In the genomic region with DNA sequence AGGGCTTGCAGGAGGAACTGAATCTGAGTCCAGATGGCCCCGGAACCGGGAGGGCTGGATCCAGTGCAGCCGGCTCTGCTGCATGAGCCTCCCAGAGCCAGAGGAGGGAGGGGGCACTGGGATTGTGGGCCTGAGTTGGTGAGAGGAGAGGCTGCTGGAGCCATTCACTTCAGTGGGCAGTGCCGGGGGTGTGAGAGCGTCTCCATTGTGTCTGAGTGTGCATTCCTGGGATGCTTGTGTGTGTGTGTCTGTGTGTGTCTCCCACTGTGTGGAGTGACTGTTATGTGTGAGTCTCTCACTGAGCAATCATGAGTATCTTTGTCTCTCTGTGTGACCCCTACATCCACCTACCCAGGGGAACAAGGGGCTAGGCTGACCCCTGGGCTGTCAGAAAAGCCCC, we compare ENCODE assay signal across 11 cellular contexts. TPM values are rescaled to one million over a fixed set of nuclear protein-coding genes. Genes with fewer than 3 reads are reported as not detected.
A peak's percentile ranks its signal among the peaks of the same experiment; 100 is the strongest.
DNase-seq lines count a peak whose midpoint lies in the region; ATAC-seq, FAIRE-seq and TF ChIP-seq lines count a peak whose summit lies in the region.
"Not testable (repeated sequence)": the region's sequence is repeated elsewhere in the genome, so short reads cannot be mapped to it uniquely, and the experiment has no call there.
"Had no signal": no experiment of that assay in that cellular context is flagged by ENCODE, and none has a peak within 500 bp of the region (broad histone marks: within the 10 kb centered on the region; RNA-seq: fewer than 3 reads in every experiment).

No MANE protein-coding gene starts in this region.

- not testable (repeated sequence) for H3K36me3 ChIP-seq in brain microvascular endothelial cell (replicated peaks); endothelial cell of umbilical vein (ENCODE audit: control insufficient read depth in 2 of 2, extremely low read depth in 1 of 2, insufficient read depth in 2 of 2, low read length in 2 of 2); keratinocyte (ENCODE audit: control insufficient read depth in 2 of 2, extremely low read depth in 1 of 2, insufficient read depth in 2 of 2, low read length in 2 of 2); upper lobe of right lung

- intact Hi-C loops in endothelial cell of umbilical vein (cut with micrococcal nuclease), result not testable (repeated sequence)
- intact Hi-C loops in upper lobe of right lung (cut with DNase I), result loop anchor here (10.0 kb wide), 1 partner anchor 55 kb away; no protein-coding TSS in a partner anchor

- H3K27me3 Mint-ChIP-seq in HFFc6 (ENCODE audit: insufficient read depth); mesothelial cell of epicardium (ENCODE audit: low read depth): not testable (repeated sequence)

- H3K9me3 ChIP-seq in endothelial cell of umbilical vein (replicated peaks; ENCODE audit: control insufficient read depth, insufficient read depth, low read length); keratinocyte (ENCODE audit: control insufficient read depth, low read depth, low read length); upper lobe of right lung: not testable (repeated sequence)

- not testable (repeated sequence) for H3K79me2 ChIP-seq in endothelial cell of umbilical vein (ENCODE audit: control insufficient read depth, insufficient read depth, low read length); keratinocyte (ENCODE audit: control insufficient read depth, insufficient read depth, low read length)

- H3K4me3 Mint-ChIP-seq in HFFc6, result peak overlapping the region; percentile 20; the same call in 1 of the 2 replicates
- not testable (repeated sequence) for H3K4me3 Mint-ChIP-seq in mesothelial cell of epicardium

- not testable (repeated sequence) for TF ChIP-seq CTCF in HFFc6 (IDR thresholded peaks at IDR 0.05); brain microvascular endothelial cell (IDR thresholded peaks at IDR 0.05; ENCODE audit: low read depth, low read length, missing control alignments); endothelial cell of umbilical vein (IDR thresholded peaks at IDR 0.05; ENCODE audit: extremely low read depth in 1 of 2, insufficient read depth in 1 of 2, low read depth in 1 of 2, low read length in 2 of 2); keratinocyte (optimal IDR thresholded peaks at IDR 0.05 in 1 of 3, IDR thresholded peaks at IDR 0.05 in 1 of 3, conservative IDR thresholded peaks at IDR 0.05 in 1 of 3; ENCODE audit: extremely low read depth in 1 of 3, insufficient read depth in 2 of 3, low read length in 3 of 3); mesothelial cell of epicardium (IDR thresholded peaks at IDR 0.05; ENCODE audit: unreplicated experiment); upper lobe of right lung (IDR thresholded peaks at IDR 0.05)

- TF ChIP-seq POLR2A in endothelial cell of umbilical vein (IDR thresholded peaks at IDR 0.05; ENCODE audit: low read depth, low read length), result not testable (repeated sequence)

- H3K4me1 ChIP-seq in endothelial cell of umbilical vein (ENCODE audit: control insufficient read depth, extremely low read depth, insufficient read depth, low read length); keratinocyte (ENCODE audit: control insufficient read depth, extremely low read depth, insufficient read depth, low read length); upper lobe of right lung: not testable (repeated sequence)

- in situ Hi-C loops in brain microvascular endothelial cell (cut with HindIII; ENCODE audit: low pct_ligation_motif_present, low sequenced_read_pairs), result not testable (repeated sequence)

- not testable (repeated sequence) for H3K4me1 Mint-ChIP-seq in HFFc6 (ENCODE audit: low read depth); mesothelial cell of epicardium

- not testable (repeated sequence) for H3K27me3 ChIP-seq in brain microvascular endothelial cell (replicated peaks); endothelial cell of umbilical vein (ENCODE audit: control insufficient read depth in 2 of 2, insufficient read depth in 2 of 2, low read length in 2 of 2); keratinocyte (ENCODE audit: control insufficient read depth, extremely low read depth, insufficient read depth, low read length); upper lobe of right lung

- H3K27ac Mint-ChIP-seq in HFFc6, result peak overlapping the region; percentile 87
- H3K27ac Mint-ChIP-seq in mesothelial cell of epicardium, result peak overlapping the region; percentile 83

- TF ChIP-seq EP300 in Ishikawa (IDR thresholded peaks at IDR 0.05; ENCODE audit: borderline replicate concordance), result not testable (repeated sequence)

- H3K9me3 Mint-ChIP-seq in HFFc6, mesothelial cell of epicardium: not testable (repeated sequence)

- BruUV-seq in endothelial cell of umbilical vein (replicated peaks; lab: Mats Ljungman, UMichigan), result not testable (repeated sequence)

- not testable (repeated sequence) for H3K4me3 ChIP-seq in brain microvascular endothelial cell (ENCODE audit: low read depth, low read length); endothelial cell of umbilical vein (replicated peaks in 1 of 3; ENCODE audit: insufficient read depth in 1 of 3, low read depth in 1 of 3, low read length in 3 of 3); keratinocyte (ENCODE audit: control insufficient read depth in 2 of 3, extremely low read depth in 1 of 3, insufficient read depth in 2 of 3, low read depth in 1 of 3, low read length in 3 of 3); upper lobe of right lung

- H2AFZ ChIP-seq in endothelial cell of umbilical vein (ENCODE audit: low read depth, low read length); keratinocyte (ENCODE audit: control insufficient read depth, low read length): not testable (repeated sequence)

- peak; percentile 69 for DNase-seq in HFFc6
- peak; percentile 63 for DNase-seq in brain microvascular endothelial cell
- not testable (repeated sequence) for DNase-seq in endothelial cell of umbilical vein (ENCODE audit: low read depth, low spot score); keratinocyte (ENCODE audit: low read depth, low spot score); upper lobe of right lung
- peak in 1 of 2 experiments; percentile 14 for DNase-seq in mesothelial cell of epicardium (ENCODE audit: low spot score in 2 of 2, unreplicated experiment in 2 of 2)

- not testable (repeated sequence) for H3K9me1 ChIP-seq in endothelial cell of umbilical vein (replicated peaks; ENCODE audit: control insufficient read depth, extremely low read depth, insufficient read depth, low read length); keratinocyte (ENCODE audit: control insufficient read depth, extremely low read depth, insufficient read depth, low read length)

- CTCF ChIA-PET in endothelial cell of umbilical vein (lab: Charles Lee), result not testable (repeated sequence)

- not testable (repeated sequence) for TF ChIP-seq RAD21 in Ishikawa (IDR thresholded peaks at IDR 0.05; ENCODE audit: low read depth)

- not testable (repeated sequence) for H3K27ac ChIP-seq in brain microvascular endothelial cell; endothelial cell of umbilical vein (ENCODE audit: insufficient read depth, low read depth, low read length); keratinocyte (ENCODE audit: control insufficient read depth, insufficient read depth, low read length); upper lobe of right lung

- FAIRE-seq in endothelial cell of umbilical vein (lab: Jason Lieb, UNC) (peak; percentile 82), keratinocyte (lab: Jason Lieb, UNC) (peak; percentile 32)

- not testable (repeated sequence) for H4K20me1 ChIP-seq in endothelial cell of umbilical vein (replicated peaks; ENCODE audit: control insufficient read depth, extremely low read depth, insufficient read depth, low read length); keratinocyte (ENCODE audit: control insufficient read depth, extremely low read depth, insufficient read depth, low read length)

- H3K36me3 Mint-ChIP-seq in HFFc6 (ENCODE audit: low read depth); mesothelial cell of epicardium: not testable (repeated sequence)

- ATAC-seq in SK-N-SH treated with all-trans-retinoic acid at 6 μM for 48 hours (peak; percentile 47), upper lobe of right lung (peak; percentile 39)

- dilution Hi-C loops in endothelial cell of umbilical vein (cut with MboI; ENCODE audit: extremely low pct_ligation_motif_present, low sequenced_read_pairs); keratinocyte (cut with MboI; ENCODE audit: extremely low pct_ligation_motif_present, low sequenced_read_pairs): not testable (repeated sequence)

- not testable (repeated sequence) for H3K9ac ChIP-seq in endothelial cell of umbilical vein (replicated peaks; ENCODE audit: extremely low read depth, insufficient read depth, low read length); keratinocyte (ENCODE audit: control insufficient read depth, extremely low read depth, insufficient read depth, low read length)

- H3K4me2 ChIP-seq in endothelial cell of umbilical vein (ENCODE audit: insufficient read depth, low read length); keratinocyte (ENCODE audit: control insufficient read depth, extremely low read depth, insufficient read depth, low read depth, low read length): not testable (repeated sequence)

- POLR2A ChIA-PET in endothelial cell of umbilical vein (lab: Charles Lee), result not testable (repeated sequence)

RNA-seq across cellular contexts. Expression of a gene that starts 17.0 kb away (rescaled TPM):
- total RNA-seq in HFFc6 (2021; fragmentation: NEBNext Ultra II Directional; extraction: Animal tissue kit (Norgen Biotek cat#: 25700)), result under 1 TPM in 3 of 6 experiments, not detected in 3; 0.10 to 0.48 (median 0.14) TPM
- 43.6 and 44.5 TPM in 2 replicates for total RNA-seq in endothelial cell of umbilical vein
- polyA plus RNA-seq in endothelial cell of umbilical vein, result 32.1 and 40.7 TPM in 2 replicates
- 22.5 and 26.6 TPM in 2 replicates for polyA plus RNA-seq in endothelial cell of umbilical vein (2011; cell fraction: cytosol; rRNA removed)
- 27.1 and 37.5 TPM in 2 replicates for polyA plus RNA-seq in endothelial cell of umbilical vein (2011; cell fraction: nucleus; rRNA removed)
- polyA plus RNA-seq in endothelial cell of umbilical vein (2012), result 15.6 and 32.2 TPM in 2 replicates
- 15.8 and 17.1 TPM in 2 replicates for polyA minus RNA-seq in endothelial cell of umbilical vein
- polyA minus RNA-seq in endothelial cell of umbilical vein (2011; cell fraction: cytosol; rRNA and poly(A)+ RNA removed), result not detected
- polyA minus RNA-seq in endothelial cell of umbilical vein (2011; cell fraction: nucleus; rRNA and poly(A)+ RNA removed), result 10.3 and 14.8 TPM in 2 replicates
- 0.02 to 0.05 TPM (median 0.03 TPM) in 3 replicates for polyA plus RNA-seq in keratinocyte
- not detected for polyA plus RNA-seq in keratinocyte (2011; ENCODE audit: low read depth)
- 0.04 TPM in 1 of 2 replicates, not detected in the other for polyA plus RNA-seq in keratinocyte (2011; cell fraction: cytosol; rRNA removed)
- polyA plus RNA-seq in keratinocyte (2011; cell fraction: nucleus; rRNA removed), result 0.12 TPM in 1 of 2 replicates, not detected in the other
- polyA plus RNA-seq in keratinocyte (2012; ENCODE audit: low replicate concordance), result not detected in 2 replicates
- polyA minus RNA-seq in keratinocyte, result not detected in 3 replicates
- not detected for polyA minus RNA-seq in keratinocyte (2011; cell fraction: cytosol; rRNA and poly(A)+ RNA removed)
- not detected in 2 replicates for polyA minus RNA-seq in keratinocyte (2011; cell fraction: nucleus; rRNA and poly(A)+ RNA removed)
- total RNA-seq in mesothelial cell of epicardium, result 1.4 to 1.8 TPM (median 1.6 TPM) in 3 replicates
- 10.6 TPM for total RNA-seq in upper lobe of right lung
- total RNA-seq: A172, Calu3, Daoy had no signal

RNA-seq across cellular contexts. Expression of a gene that starts 25.2 kb away (rescaled TPM):
- total RNA-seq in HFFc6 (2021; fragmentation: NEBNext Ultra II Directional; extraction: Animal tissue kit (Norgen Biotek cat#: 25700)), result 10 to 100 TPM; 21.0 to 24.0 (median 21.7) TPM
- total RNA-seq in endothelial cell of umbilical vein (10.9 and 11.1 TPM in 2 replicates), mesothelial cell of epicardium (14.5 to 15.0 TPM (median 15.0 TPM) in 3 replicates), upper lobe of right lung (8.3 TPM)
- polyA plus RNA-seq in endothelial cell of umbilical vein (7.0 and 8.2 TPM in 2 replicates), keratinocyte (23.2 to 29.8 TPM (median 23.7 TPM) in 3 replicates)
- 5.4 and 6.6 TPM in 2 replicates for polyA plus RNA-seq in endothelial cell of umbilical vein (2011; cell fraction: cytosol; rRNA removed)
- 10.4 and 10.9 TPM in 2 replicates for polyA plus RNA-seq in endothelial cell of umbilical vein (2011; cell fraction: nucleus; rRNA removed)
- 8.6 and 10.0 TPM in 2 replicates for polyA plus RNA-seq in endothelial cell of umbilical vein (2012)
- polyA minus RNA-seq in endothelial cell of umbilical vein (7.3 and 8.5 TPM in 2 replicates), keratinocyte (29.1 to 51.3 TPM (median 33.1 TPM) in 3 replicates)
- polyA minus RNA-seq in endothelial cell of umbilical vein (2011; cell fraction: cytosol; rRNA and poly(A)+ RNA removed), result 12.8 TPM
- polyA minus RNA-seq in endothelial cell of umbilical vein (2011; cell fraction: nucleus; rRNA and poly(A)+ RNA removed), result 6.1 and 8.1 TPM in 2 replicates
- 17.7 TPM for polyA plus RNA-seq in keratinocyte (2011; ENCODE audit: low read depth)
- 15.2 and 25.5 TPM in 2 replicates for polyA plus RNA-seq in keratinocyte (2011; cell fraction: cytosol; rRNA removed)
- 57.1 and 69.8 TPM in 2 replicates for polyA plus RNA-seq in keratinocyte (2011; cell fraction: nucleus; rRNA removed)
- polyA plus RNA-seq in keratinocyte (2012; ENCODE audit: low replicate concordance), result 30.2 and 48.6 TPM in 2 replicates
- 58.1 TPM for polyA minus RNA-seq in keratinocyte (2011; cell fraction: cytosol; rRNA and poly(A)+ RNA removed)
- 67.7 and 69.3 TPM in 2 replicates for polyA minus RNA-seq in keratinocyte (2011; cell fraction: nucleus; rRNA and poly(A)+ RNA removed)
